ENCODE assay signal across 1 cellular context in the genomic region with DNA sequence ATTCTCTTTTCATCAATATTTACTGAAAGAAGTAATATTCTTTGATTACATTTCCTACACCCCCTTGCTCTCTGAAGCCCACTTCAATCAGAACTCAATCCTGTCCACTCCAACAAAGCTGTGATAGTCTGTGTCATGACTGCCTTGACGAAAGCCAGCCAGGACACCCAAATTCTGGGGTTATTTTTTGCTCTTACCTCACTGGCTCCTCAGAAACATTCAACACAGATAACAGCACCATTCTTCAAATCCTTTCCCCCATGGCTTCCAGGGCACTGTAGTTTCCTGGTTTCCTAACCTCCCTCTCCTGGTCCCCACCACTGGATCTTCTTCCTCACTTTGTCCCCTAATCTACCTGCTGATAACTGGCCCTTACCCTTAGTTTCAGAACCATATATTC.
TF ChIP-seq lines count a peak whose summit lies in the region.

No MANE protein-coding gene starts in this region.

TF ChIP-seq in GM12878, 131 proteins besides CTCF, POLR2A, EP300 and RAD21:
- no peak for TF ChIP-seq NR2C1 (IDR thresholded peaks at IDR 0.05)
- TF ChIP-seq, protein P1, sequence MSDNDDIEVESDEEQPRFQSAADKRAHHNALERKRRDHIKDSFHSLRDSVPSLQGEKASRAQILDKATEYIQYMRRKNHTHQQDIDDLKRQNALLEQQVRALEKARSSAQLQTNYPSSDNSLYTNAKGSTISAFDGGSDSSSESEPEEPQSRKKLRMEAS (IDR thresholded peaks at IDR 0.05; ENCODE audit: low read depth, low read length) = no peak
- TF ChIP-seq, protein P2, sequence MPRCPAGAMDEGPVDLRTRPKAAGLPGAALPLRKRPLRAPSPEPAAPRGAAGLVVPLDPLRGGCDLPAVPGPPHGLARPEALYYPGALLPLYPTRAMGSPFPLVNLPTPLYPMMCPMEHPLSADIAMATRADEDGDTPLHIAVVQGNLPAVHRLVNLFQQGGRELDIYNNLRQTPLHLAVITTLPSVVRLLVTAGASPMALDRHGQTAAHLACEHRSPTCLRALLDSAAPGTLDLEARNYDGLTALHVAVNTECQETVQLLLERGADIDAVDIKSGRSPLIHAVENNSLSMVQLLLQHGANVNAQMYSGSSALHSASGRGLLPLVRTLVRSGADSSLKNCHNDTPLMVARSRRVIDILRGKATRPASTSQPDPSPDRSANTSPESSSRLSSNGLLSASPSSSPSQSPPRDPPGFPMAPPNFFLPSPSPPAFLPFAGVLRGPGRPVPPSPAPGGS (IDR thresholded peaks at IDR 0.05; ENCODE audit: borderline replicate concordance, insufficient read depth, low read depth, low read length, poor library complexity, severe bottlenecking) = no peak
- TF ChIP-seq RAD51 (IDR thresholded peaks at IDR 0.05) = no peak
